1 cellular context compared by ENCODE assay signal in genomic region chr14:37655418-37655817, GRCh38.
TF ChIP-seq lines count a peak whose summit lies in the region.

No MANE protein-coding gene starts in this region.

TF ChIP-seq in GM23338, 12 proteins besides CTCF, POLR2A, EP300 and RAD21 (continued from another document):
- no peak for TF ChIP-seq ZNF462 (CRISPR knock-in tag; IDR thresholded peaks at IDR 0.05)
- TF ChIP-seq EZH2 (IDR thresholded peaks at IDR 0.05; ENCODE audit: low read depth, unreplicated experiment) = no peak
- no peak for TF ChIP-seq REST (IDR thresholded peaks at IDR 0.05; ENCODE audit: unreplicated experiment)
- no peak for TF ChIP-seq CREB1 (CRISPR knock-in tag; IDR thresholded peaks at IDR 0.05; ENCODE audit: low read depth)
- no peak for TF ChIP-seq JUNB (IDR thresholded peaks at IDR 0.05; ENCODE audit: unreplicated experiment)
- no peak for TF ChIP-seq STAT1 (IDR thresholded peaks at IDR 0.05; ENCODE audit: unreplicated experiment)
- TF ChIP-seq POLR2AphosphoS5 (IDR thresholded peaks at IDR 0.05; ENCODE audit: low read depth) = no peak
- no peak for TF ChIP-seq ZNF114 (CRISPR knock-in tag; IDR thresholded peaks at IDR 0.05)
- TF ChIP-seq ETS1 (IDR thresholded peaks at IDR 0.05) = no peak
- TF ChIP-seq EZH2phosphoT487 (IDR thresholded peaks at IDR 0.05; ENCODE audit: unreplicated experiment) = no peak
